ENCODE assay signal across 32 cellular contexts in genomic region chr12:12036901-12037300, GRCh38. TPM values are rescaled to one million over a fixed set of nuclear protein-coding genes. Genes with fewer than 3 reads are reported as not detected.
"Had no signal": no experiment of that assay in that cellular context is flagged by ENCODE, and none has a peak within 500 bp of the region (broad histone marks: within the 10 kb centered on the region; RNA-seq: fewer than 3 reads in every experiment).

No MANE protein-coding gene starts in this region.

- H3K27ac Mint-ChIP-seq: activated CD8-positive, alpha-beta T cell treated with anti-CD3 and anti-CD28 coated beads for 36 hours; activated naive CD4-positive, alpha-beta T cell treated with anti-CD3 and anti-CD28 coated beads, Interleukin-2, amount 10 ng/mL, durations not matched to agents 7 days and 5 days; activated naive CD8-positive, alpha-beta T cell treated with anti-CD3 and anti-CD28 coated beads, Interleukin-2, amount 10 ng/mL, durations not matched to agents 7 days and 5 days; activated T-helper 2 cell treated with anti-CD3 and anti-CD28 coated beads, Interferon-gamma antibody, Interleukin-2, Interleukin-4, amounts not matched to agents 10 μg/mL and 5 μg/mL and 100 μg/mL, durations not matched to agents 14 hours and 24 hours and 36 hours; T-helper 1 cell treated with Interleukin-12 subunit alpha and Interleukin-12 subunit beta and Interleukin-4 antibody, amounts not matched to agents 30 μg/mL and 1 μg/mL, for 36 hours; T-helper 2 cell treated with Interferon-gamma antibody and Interleukin-4, amounts not matched to agents 5 μg/mL and 100 μg/mL, for 36 hours had no signal

- H3K9ac ChIP-seq: SK-N-SH had no signal

- H3K4me2 ChIP-seq: SK-N-SH had no signal

- H3K27me3 Mint-ChIP-seq: activated CD4-positive, alpha-beta T cell treated with anti-CD3 and anti-CD28 coated beads, Interleukin-2, amount 10 ng/mL, durations not matched to agents 24 days and 14 days had no signal

- H3K36me3 Mint-ChIP-seq: activated naive CD4-positive, alpha-beta T cell treated with anti-CD3 and anti-CD28 coated beads, Interleukin-2, amount 10 ng/mL, durations not matched to agents 7 days and 5 days; activated naive CD8-positive, alpha-beta T cell treated with anti-CD3 and anti-CD28 coated beads, Interleukin-2, amount 10 ng/mL, durations not matched to agents 7 days and 5 days had no signal

- H3K9me3 Mint-ChIP-seq: activated CD4-positive, alpha-beta T cell treated with anti-CD3 and anti-CD28 coated beads, Interleukin-2, amount 10 ng/mL, durations not matched to agents 24 days and 14 days; activated CD8-positive, alpha-beta T cell treated with anti-CD3 and anti-CD28 coated beads for 36 hours; activated naive CD4-positive, alpha-beta T cell treated with anti-CD3 and anti-CD28 coated beads, Interleukin-2, amount 10 ng/mL, durations not matched to agents 7 days and 5 days; activated naive CD8-positive, alpha-beta T cell treated with anti-CD3 and anti-CD28 coated beads, Interleukin-2, amount 10 ng/mL, durations not matched to agents 7 days and 5 days; activated T-cell treated with anti-CD3 and anti-CD28 coated beads, Interleukin-2, amount 50 U/mL, for 72 hours; activated T-helper 2 cell treated with anti-CD3 and anti-CD28 coated beads, Interferon-gamma antibody, Interleukin-2, Interleukin-4, amounts not matched to agents 10 μg/mL and 5 μg/mL and 100 μg/mL, durations not matched to agents 14 hours and 24 hours and 36 hours; T-helper 1 cell treated with Interleukin-12 subunit alpha and Interleukin-12 subunit beta and Interleukin-4 antibody, amounts not matched to agents 30 μg/mL and 1 μg/mL, for 36 hours; T-helper 2 cell treated with Interferon-gamma antibody and Interleukin-4, amounts not matched to agents 5 μg/mL and 100 μg/mL, for 36 hours had no signal

- FAIRE-seq: astrocyte, TTC549 had no signal

- H3K36me3 ChIP-seq: breast epithelium, Peyer's patch, SJSA1 had no signal

- DNase-seq: activated CD4-positive, alpha-beta T cell treated with anti-CD3 and anti-CD28 coated beads, Interleukin-2, amount 10 ng/mL, durations not matched to agents 24 days and 14 days; activated CD4-positive, alpha-beta T cell treated with anti-CD3 and anti-CD28 coated beads, Interleukin-2, amount 50 U/mL, for 4 hours; activated CD8-positive, alpha-beta T cell treated with anti-CD3 and anti-CD28 coated beads for 36 hours; activated gamma-delta T cell; activated naive CD4-positive, alpha-beta T cell treated with anti-CD3 and anti-CD28 coated beads, Interleukin-2, amount 10 ng/mL, durations not matched to agents 7 days and 5 days; activated naive CD8-positive, alpha-beta T cell treated with anti-CD3 and anti-CD28 coated beads, Interleukin-2, amount 10 ng/mL, durations not matched to agents 7 days and 5 days; activated T-cell treated with anti-CD3 and anti-CD28 coated beads, Interleukin-2, amount 50 U/mL, for 1 hour; activated T-cell treated with anti-CD3 and anti-CD28 coated beads, Interleukin-2, amount 50 U/mL, for 72 hours; body of pancreas; NCI-H1092 treated with DMSO at 0.1 percent for 48 hours; NCI-H1417; NCI-H146; NCI-H187; NCI-H2029 treated with DMSO at 0.1 percent for 48 hours; NCI-H2107; NCI-H2171; NCI-H510A; NCI-H526; NCI-H748 treated with DMSO at 0.1 percent for 48 hours; NK-92 treated with Interleukin-12 subunit alpha and Interleukin-12 subunit beta, amount 100 ng/mL, for 24 hours; PC-3; Peyer's patch; SHP77 treated with DMSO at 0.1 percent for 48 hours; SK-N-SH had no signal

- H3K4me3 ChIP-seq: body of pancreas, breast epithelium, Peyer's patch, SJSA1 had no signal

- H3K27ac ChIP-seq: body of pancreas, breast epithelium, Peyer's patch, SJSA1 had no signal

- H3K27me3 ChIP-seq: body of pancreas, breast epithelium, Peyer's patch, SJSA1 had no signal

- H3K9me3 ChIP-seq: body of pancreas, breast epithelium, Peyer's patch, SJSA1, SK-N-SH had no signal

- ATAC-seq: activated CD8-positive, alpha-beta T cell treated with anti-CD3 and anti-CD28 coated beads for 36 hours; body of pancreas; PC-3 had no signal

- H3K4me3 Mint-ChIP-seq: activated CD4-positive, alpha-beta T cell treated with anti-CD3 and anti-CD28 coated beads, Interleukin-2, amount 10 ng/mL, durations not matched to agents 24 days and 14 days; activated CD8-positive, alpha-beta T cell treated with anti-CD3 and anti-CD28 coated beads for 36 hours; activated naive CD4-positive, alpha-beta T cell treated with anti-CD3 and anti-CD28 coated beads, Interleukin-2, amount 10 ng/mL, durations not matched to agents 7 days and 5 days; activated naive CD8-positive, alpha-beta T cell treated with anti-CD3 and anti-CD28 coated beads, Interleukin-2, amount 10 ng/mL, durations not matched to agents 7 days and 5 days; T-helper 1 cell treated with Interleukin-12 subunit alpha and Interleukin-12 subunit beta and Interleukin-4 antibody, amounts not matched to agents 30 μg/mL and 1 μg/mL, for 36 hours; T-helper 2 cell treated with Interferon-gamma antibody and Interleukin-4, amounts not matched to agents 5 μg/mL and 100 μg/mL, for 36 hours had no signal

RNA-seq across cellular contexts. Expression of gene BCL2L14, which starts 33.8 kb away (rescaled TPM):
- total RNA-seq: astrocyte, cardiac septum, PC-3, SJSA1 had no signal
- polyA plus RNA-seq: SK-N-SH had no signal
